In the genomic region with DNA sequence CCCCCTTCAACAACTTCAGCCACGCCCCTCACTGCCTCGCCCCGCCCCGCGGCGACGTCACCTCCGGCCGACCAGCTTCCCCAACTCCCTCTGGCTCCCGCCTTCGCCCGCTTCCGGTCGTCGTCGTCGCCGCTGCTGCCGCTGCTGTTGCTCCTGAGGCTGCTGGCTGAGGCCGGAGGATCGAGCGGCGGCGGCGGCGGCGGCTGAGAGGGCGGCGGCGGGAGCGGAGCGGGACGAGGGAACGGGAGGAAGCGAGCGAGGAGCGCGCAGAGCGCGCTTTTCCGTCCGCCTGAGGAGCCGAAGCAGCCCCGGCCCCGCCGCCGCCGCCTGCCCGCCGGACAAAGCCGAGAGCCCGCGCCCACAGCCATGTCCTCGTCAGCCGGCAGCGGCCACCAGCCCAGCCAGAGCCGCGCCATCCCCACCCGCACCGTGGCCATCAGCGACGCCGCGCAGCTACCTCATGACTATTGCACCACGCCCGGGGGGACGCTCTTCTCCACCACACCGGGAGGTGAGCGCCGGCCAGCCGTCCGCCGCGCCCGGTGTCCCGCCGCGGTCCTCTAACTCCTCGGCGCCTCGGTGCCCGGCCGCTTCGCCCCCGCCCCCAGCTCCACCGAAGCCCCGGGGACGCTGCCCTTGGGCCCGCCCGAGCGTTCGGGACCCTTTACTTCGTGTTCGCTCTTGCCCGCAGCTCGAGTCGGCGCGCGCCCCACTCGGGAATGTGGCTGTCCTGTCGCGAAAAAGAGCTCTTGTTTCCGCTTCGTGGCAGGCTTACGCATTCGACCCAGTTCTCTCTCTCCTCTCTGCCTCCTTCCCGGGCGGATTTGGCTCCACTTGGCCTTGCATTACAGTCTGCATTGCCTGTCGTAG, we compare ENCODE assay signal across 1 cellular context.
TF ChIP-seq lines count a peak whose summit lies in the region.

A gene with protein sequence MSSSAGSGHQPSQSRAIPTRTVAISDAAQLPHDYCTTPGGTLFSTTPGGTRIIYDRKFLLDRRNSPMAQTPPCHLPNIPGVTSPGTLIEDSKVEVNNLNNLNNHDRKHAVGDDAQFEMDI (plus strand): TSS at position 110 of the 870 bp plus-strand sequence. CDS start 257 bp downstream, at position 367.

TF ChIP-seq in HEK293, 187 proteins besides CTCF, POLR2A, EP300 and RAD21 (continued from another document and continues in another):
- peak; percentile 84 for TF ChIP-seq ZBTB11 (tag by site-specific recombination; conservative IDR thresholded peaks at IDR 0.05; ENCODE audit: low read depth)
- TF ChIP-seq ZNF660 (tag by site-specific recombination; IDR thresholded peaks at IDR 0.05): peak; percentile 29; the same call in 1 of the 2 replicates
- no peak for TF ChIP-seq ZBTB8A (tag by site-specific recombination; IDR thresholded peaks at IDR 0.05)
- TF ChIP-seq ZNF24 (tag by site-specific recombination; IDR thresholded peaks at IDR 0.05): no peak
- peak; percentile 66; the same call in 1 of the 2 replicates for TF ChIP-seq ZNF629 (tag by site-specific recombination; IDR thresholded peaks at IDR 0.05)
- TF ChIP-seq ZBTB17 (tag by site-specific recombination; IDR thresholded peaks at IDR 0.05): peak; percentile 7; the same call in 1 of the 2 replicates
- TF ChIP-seq KLF9 (tag by site-specific recombination; IDR thresholded peaks at IDR 0.05; ENCODE audit: low read depth): peak; percentile 99
- 0 out of 2 replicates have a peak, but pooled peaks have one; percentile 37 for TF ChIP-seq KLF17 (tag by site-specific recombination; IDR thresholded peaks at IDR 0.05)
- 0 out of 2 replicates have a peak, but pooled peaks have one; percentile 26 for TF ChIP-seq EGR2 (tag by site-specific recombination; IDR thresholded peaks at IDR 0.05; ENCODE audit: low read depth)
- peak; percentile 15; the same call in 1 of the 2 replicates for TF ChIP-seq YY2 (tag by site-specific recombination; IDR thresholded peaks at IDR 0.05)
- TF ChIP-seq, protein P1, sequence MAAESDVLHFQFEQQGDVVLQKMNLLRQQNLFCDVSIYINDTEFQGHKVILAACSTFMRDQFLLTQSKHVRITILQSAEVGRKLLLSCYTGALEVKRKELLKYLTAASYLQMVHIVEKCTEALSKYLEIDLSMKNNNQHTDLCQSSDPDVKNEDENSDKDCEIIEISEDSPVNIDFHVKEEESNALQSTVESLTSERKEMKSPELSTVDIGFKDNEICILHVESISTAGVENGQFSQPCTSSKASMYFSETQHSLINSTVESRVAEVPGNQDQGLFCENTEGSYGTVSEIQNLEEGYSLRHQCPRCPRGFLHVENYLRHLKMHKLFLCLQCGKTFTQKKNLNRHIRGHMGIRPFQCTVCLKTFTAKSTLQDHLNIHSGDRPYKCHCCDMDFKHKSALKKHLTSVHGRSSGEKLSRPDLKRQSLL (tag by site-specific recombination; IDR thresholded peaks at IDR 0.05): no peak
- peak; percentile 97 for TF ChIP-seq SP3 (tag by site-specific recombination; IDR thresholded peaks at IDR 0.05)
- TF ChIP-seq KLF10 (tag by site-specific recombination; IDR thresholded peaks at IDR 0.05): no peak
- TF ChIP-seq BCL6B (tag by site-specific recombination; IDR thresholded peaks at IDR 0.05): no peak
- TF ChIP-seq OSR2 (tag by site-specific recombination; IDR thresholded peaks at IDR 0.05): peak; percentile 84
- TF ChIP-seq REPIN1 (tag by site-specific recombination; IDR thresholded peaks at IDR 0.05; ENCODE audit: low read depth): no peak
- TF ChIP-seq SP2 (tag by site-specific recombination; IDR thresholded peaks at IDR 0.05): peak; percentile 98
- 0 out of 2 replicates have a peak, but pooled peaks have one; percentile 5 for TF ChIP-seq ZNF394 (tag by site-specific recombination; IDR thresholded peaks at IDR 0.05; ENCODE audit: borderline replicate concordance)
- no peak for TF ChIP-seq ZNF701 (tag by site-specific recombination; IDR thresholded peaks at IDR 0.05)
- peak; percentile 85 for TF ChIP-seq KLF16 (tag by site-specific recombination; IDR thresholded peaks at IDR 0.05)
- TF ChIP-seq SALL2 (tag by site-specific recombination; IDR thresholded peaks at IDR 0.05; ENCODE audit: borderline replicate concordance): no peak
- peak; percentile 87; the same call in 1 of the 2 replicates for TF ChIP-seq KLF8 (tag by site-specific recombination; IDR thresholded peaks at IDR 0.05)
- no peak for TF ChIP-seq ZNF302 (tag by site-specific recombination; IDR thresholded peaks at IDR 0.05; ENCODE audit: low read depth)
- 0 out of 2 replicates have a peak, but pooled peaks have one; percentile 47 for TF ChIP-seq ATF2 (tag by site-specific recombination; IDR thresholded peaks at IDR 0.05; ENCODE audit: low read depth)
- peak; percentile 7; the same call in 1 of the 2 replicates for TF ChIP-seq ZXDB (tag by site-specific recombination; IDR thresholded peaks at IDR 0.05)
- peak; percentile 64 for TF ChIP-seq ZNF76 (tag by site-specific recombination; IDR thresholded peaks at IDR 0.05; ENCODE audit: borderline replicate concordance, low read depth)
- no peak; the same call in 1 of the 2 replicates for TF ChIP-seq ZNF366 (tag by site-specific recombination; conservative IDR thresholded peaks at IDR 0.05)
- TF ChIP-seq PBX3 (CRISPR knock-in tag; IDR thresholded peaks at IDR 0.05): 0 out of 2 replicates have a peak, but pooled peaks have one; percentile 52
- no peak for TF ChIP-seq ZNF311 (tag by site-specific recombination; IDR thresholded peaks at IDR 0.05; ENCODE audit: borderline replicate concordance)
- peak; percentile 76 for TF ChIP-seq KLF1 (tag by site-specific recombination; IDR thresholded peaks at IDR 0.05)
- no peak for TF ChIP-seq ZNF138 (tag by site-specific recombination; IDR thresholded peaks at IDR 0.05; ENCODE audit: borderline replicate concordance)
- TF ChIP-seq ZSCAN30 (tag by site-specific recombination; IDR thresholded peaks at IDR 0.05): peak; percentile 94
- TF ChIP-seq ZNF530 (tag by site-specific recombination; IDR thresholded peaks at IDR 0.05; ENCODE audit: low read depth): no peak
- TF ChIP-seq, protein P2, sequence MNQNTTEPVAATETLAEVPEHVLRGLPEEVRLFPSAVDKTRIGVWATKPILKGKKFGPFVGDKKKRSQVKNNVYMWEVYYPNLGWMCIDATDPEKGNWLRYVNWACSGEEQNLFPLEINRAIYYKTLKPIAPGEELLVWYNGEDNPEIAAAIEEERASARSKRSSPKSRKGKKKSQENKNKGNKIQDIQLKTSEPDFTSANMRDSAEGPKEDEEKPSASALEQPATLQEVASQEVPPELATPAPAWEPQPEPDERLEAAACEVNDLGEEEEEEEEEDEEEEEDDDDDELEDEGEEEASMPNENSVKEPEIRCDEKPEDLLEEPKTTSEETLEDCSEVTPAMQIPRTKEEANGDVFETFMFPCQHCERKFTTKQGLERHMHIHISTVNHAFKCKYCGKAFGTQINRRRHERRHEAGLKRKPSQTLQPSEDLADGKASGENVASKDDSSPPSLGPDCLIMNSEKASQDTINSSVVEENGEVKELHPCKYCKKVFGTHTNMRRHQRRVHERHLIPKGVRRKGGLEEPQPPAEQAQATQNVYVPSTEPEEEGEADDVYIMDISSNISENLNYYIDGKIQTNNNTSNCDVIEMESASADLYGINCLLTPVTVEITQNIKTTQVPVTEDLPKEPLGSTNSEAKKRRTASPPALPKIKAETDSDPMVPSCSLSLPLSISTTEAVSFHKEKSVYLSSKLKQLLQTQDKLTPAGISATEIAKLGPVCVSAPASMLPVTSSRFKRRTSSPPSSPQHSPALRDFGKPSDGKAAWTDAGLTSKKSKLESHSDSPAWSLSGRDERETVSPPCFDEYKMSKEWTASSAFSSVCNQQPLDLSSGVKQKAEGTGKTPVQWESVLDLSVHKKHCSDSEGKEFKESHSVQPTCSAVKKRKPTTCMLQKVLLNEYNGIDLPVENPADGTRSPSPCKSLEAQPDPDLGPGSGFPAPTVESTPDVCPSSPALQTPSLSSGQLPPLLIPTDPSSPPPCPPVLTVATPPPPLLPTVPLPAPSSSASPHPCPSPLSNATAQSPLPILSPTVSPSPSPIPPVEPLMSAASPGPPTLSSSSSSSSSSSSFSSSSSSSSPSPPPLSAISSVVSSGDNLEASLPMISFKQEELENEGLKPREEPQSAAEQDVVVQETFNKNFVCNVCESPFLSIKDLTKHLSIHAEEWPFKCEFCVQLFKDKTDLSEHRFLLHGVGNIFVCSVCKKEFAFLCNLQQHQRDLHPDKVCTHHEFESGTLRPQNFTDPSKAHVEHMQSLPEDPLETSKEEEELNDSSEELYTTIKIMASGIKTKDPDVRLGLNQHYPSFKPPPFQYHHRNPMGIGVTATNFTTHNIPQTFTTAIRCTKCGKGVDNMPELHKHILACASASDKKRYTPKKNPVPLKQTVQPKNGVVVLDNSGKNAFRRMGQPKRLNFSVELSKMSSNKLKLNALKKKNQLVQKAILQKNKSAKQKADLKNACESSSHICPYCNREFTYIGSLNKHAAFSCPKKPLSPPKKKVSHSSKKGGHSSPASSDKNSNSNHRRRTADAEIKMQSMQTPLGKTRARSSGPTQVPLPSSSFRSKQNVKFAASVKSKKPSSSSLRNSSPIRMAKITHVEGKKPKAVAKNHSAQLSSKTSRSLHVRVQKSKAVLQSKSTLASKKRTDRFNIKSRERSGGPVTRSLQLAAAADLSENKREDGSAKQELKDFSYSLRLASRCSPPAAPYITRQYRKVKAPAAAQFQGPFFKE (tag by site-specific recombination; IDR thresholded peaks at IDR 0.05; ENCODE audit: borderline replicate concordance): no peak
- no peak for TF ChIP-seq PRDM1 (tag by site-specific recombination; IDR thresholded peaks at IDR 0.05)
- TF ChIP-seq ZNF239 (tag by site-specific recombination; IDR thresholded peaks at IDR 0.05): no peak
- 0 out of 2 replicates have a peak, but pooled peaks have one; percentile 10 for TF ChIP-seq ZNF449 (tag by site-specific recombination; IDR thresholded peaks at IDR 0.05)
- TF ChIP-seq ZNF335 (tag by site-specific recombination; conservative IDR thresholded peaks at IDR 0.05): peak; percentile 76
